8 cellular contexts compared by ENCODE assay signal in the genomic region with DNA sequence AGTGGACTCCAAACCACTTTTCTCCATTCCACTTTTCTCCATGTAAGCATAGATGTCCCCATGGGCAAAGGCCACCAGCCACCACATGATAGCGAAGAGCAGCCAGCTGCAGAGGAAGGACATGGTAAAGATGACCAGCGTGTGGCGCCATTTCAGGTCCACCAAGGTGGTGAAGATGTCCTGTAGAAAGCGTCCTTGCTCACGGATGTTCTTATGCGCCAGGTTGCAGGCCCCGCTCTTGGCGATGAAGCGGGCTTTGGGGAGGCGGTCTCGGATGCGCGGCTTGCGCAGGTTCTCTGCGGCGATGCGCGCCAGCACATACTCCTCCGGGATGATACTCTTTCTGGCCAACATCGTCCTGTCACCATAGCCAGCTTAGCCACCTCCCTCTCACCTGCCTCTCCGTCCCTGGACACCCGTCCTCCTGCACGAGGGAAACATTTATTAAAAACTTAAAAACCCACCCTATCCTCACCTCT. TPM values are rescaled to one million over a fixed set of nuclear protein-coding genes. Genes with fewer than 3 reads are reported as not detected.
DNase-seq lines count a peak whose midpoint lies in the region; ATAC-seq and TF ChIP-seq lines count a peak whose summit lies in the region.

No MANE protein-coding gene starts in this region.

- H3K4me3 ChIP-seq in heart left ventricle = peak overlapping the region; percentile 38 to 79 (median 68)
- H3K4me3 ChIP-seq in MM.1S (ENCODE audit: low read length) = no peak overlapping the region

- H3K9me2 ChIP-seq in MM.1S (replicated peaks; ENCODE audit: insufficient read depth, low read length) = no peaks in the 10 kb centered on the region

- H3K27ac ChIP-seq in heart left ventricle = peak overlapping the region; percentile 84 to 96 (median 92)
- H3K27ac ChIP-seq in MM.1S (ENCODE audit: low read length) = no peak overlapping the region

- H4K20me1 ChIP-seq in MM.1S (ENCODE audit: insufficient read depth, low read length) = no peaks in the 10 kb centered on the region

- no peak overlapping the region for H3K9ac ChIP-seq in MM.1S (ENCODE audit: low read length)

- H3F3A ChIP-seq in MM.1S (ENCODE audit: insufficient read depth, low read length) = no peaks in the 10 kb centered on the region

- DNase-seq in GM10266 (ENCODE audit: extremely low spot score) = peak; percentile 12
- DNase-seq in SK-N-DZ (ENCODE audit: low spot score) = peak; percentile 80
- DNase-seq in heart left ventricle = peak; percentile 61 to 81 (median 79)
- DNase-seq in sciatic nerve (ENCODE audit: low spot score) = peak; percentile 65
- DNase-seq in KG1 (lab: John Stamatoyannopoulos, UW) = no peak
- no peak for DNase-seq in germinal center (ENCODE audit: low spot score)
- no peak for DNase-seq in MM.1S

- WGBS in heart left ventricle, 4 donors = 6 to 11% (median 9%) methylated on average over 23 of the region's 23 CpGs

- TF ChIP-seq CTCF in GM10266 (IDR thresholded peaks at IDR 0.05; ENCODE audit: control insufficient read depth, insufficient read depth, low read depth, missing control alignments) = no peak
- peak in 11 of 12 donors; percentile 15 to 61 (median 44) for TF ChIP-seq CTCF in heart left ventricle (IDR thresholded peaks at IDR 0.05)
- no peak for TF ChIP-seq CTCF in MM.1S (IDR thresholded peaks at IDR 0.05; ENCODE audit: low read length)

- peak in 1 of 2 donors; percentile 26 for TF ChIP-seq POLR2A in heart left ventricle (IDR thresholded peaks at IDR 0.05)

- H3K4me2 ChIP-seq in MM.1S (ENCODE audit: low read depth, low read length) = no peak overlapping the region

- H2AFZ ChIP-seq in MM.1S (ENCODE audit: low read length) = no peak overlapping the region

- H3K36me3 ChIP-seq in heart left ventricle = peaks cover 0 to 46% (median 0%) of the 10 kb centered on the region in 9 donors
- no peaks in the 10 kb centered on the region for H3K36me3 ChIP-seq in MM.1S (replicated peaks; ENCODE audit: insufficient read depth, low read length)

- no peaks in the 10 kb centered on the region for H3K9me3 ChIP-seq in heart left ventricle
- H3K9me3 ChIP-seq in MM.1S (replicated peaks; ENCODE audit: insufficient read depth, low read length) = no peaks in the 10 kb centered on the region

- H3K27me3 ChIP-seq in heart left ventricle (peaks cover 0 to 29% (median 0%) of the 10 kb centered on the region in 9 donors), MM.1S (replicated peaks; ENCODE audit: insufficient read depth, low read length) (no peaks in the 10 kb centered on the region)

- no peaks in the 10 kb centered on the region for H3K79me2 ChIP-seq in MM.1S (ENCODE audit: low read length)

- ATAC-seq in heart left ventricle = peak; percentile 31 to 45 (median 42)
- ATAC-seq in sciatic nerve = peak; percentile 29
- ATAC-seq in HG02884 (IDR thresholded peaks at IDR 0.05; ENCODE audit: unreplicated experiment) = no peak

- intact Hi-C loops in heart left ventricle (cut with DNase I) = loop anchor here in 9 of 10 donors (1.0 to 10.0 kb wide), 10 partner anchors 49 to 171 kb away; a partner anchor contains a TSS
- intact Hi-C loops in sciatic nerve (cut with DNase I) = no loop called here

- peaks cover 0 to 39% (median 3%) of the 10 kb centered on the region in 12 donors for H3K4me1 ChIP-seq in heart left ventricle
- H3K4me1 ChIP-seq in MM.1S (ENCODE audit: low read length) = no peaks in the 10 kb centered on the region

RNA-seq across cellular contexts. Expression of a gene that starts 1.2 kb away (rescaled TPM):
- 15.9 and 19.5 TPM in 2 replicates for polyA plus RNA-seq in SK-N-DZ (2014; cell fraction: cytosol; rRNA removed)
- polyA plus RNA-seq in SK-N-DZ (2014; cell fraction: nucleus; rRNA removed) = 5.8 and 6.2 TPM in 2 replicates
- total RNA-seq in heart left ventricle (100 to 1,000 TPM in 1 of 9 donors, 10 to 100 TPM in 8; 42.7 to 147 (median 56.5) TPM), sciatic nerve (10.8 TPM)
- 10 to 100 TPM; 17.0 to 89.6 TPM for polyA plus RNA-seq in heart left ventricle

Comparison
In these comparisons a context has a peak if more than half of its experiments do, and no peak if none do; other contexts are left out.
1. DNase-seq: peak in GM10266 (single experiment), SK-N-DZ (single experiment), heart left ventricle (5 of 5) and sciatic nerve (single experiment); none in KG1 (single experiment), germinal center (single experiment) and MM.1S (single experiment).
2. CTCF ChIP-seq: peak in heart left ventricle (11 of 12); none in GM10266 (single experiment) and MM.1S (single experiment).